16 cellular contexts compared by ENCODE assay signal in the genomic region with DNA sequence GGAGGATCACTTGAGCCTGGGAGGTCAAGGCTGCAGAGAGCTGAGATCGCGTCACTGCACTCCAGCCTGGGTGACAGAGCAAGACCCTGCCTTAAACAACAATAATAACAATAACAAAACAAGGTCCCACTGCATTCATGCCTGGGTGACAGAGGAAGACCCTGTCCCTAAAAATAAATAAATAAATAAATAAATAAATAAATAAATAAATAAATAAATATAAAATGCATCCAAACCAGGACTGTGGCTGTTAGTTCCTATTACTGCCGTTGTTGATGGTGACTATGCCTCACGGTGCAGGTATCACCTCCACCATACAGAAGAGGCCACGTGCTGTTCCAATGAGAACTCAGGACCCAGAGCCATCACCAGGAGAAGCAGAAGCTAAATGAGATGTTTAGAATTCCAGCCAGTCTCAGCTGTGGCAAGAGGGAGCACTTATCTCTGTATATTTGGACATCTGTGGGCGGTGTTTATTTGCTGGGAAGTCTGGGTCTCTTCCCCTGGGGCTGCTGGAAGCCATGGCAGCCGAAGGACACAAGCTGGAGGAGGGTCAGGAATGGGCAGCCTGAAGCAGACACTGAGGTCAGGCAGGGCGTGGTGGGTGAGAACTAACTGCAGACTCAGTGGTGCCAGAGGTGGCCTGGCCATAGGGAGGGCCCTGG. TPM values are rescaled to one million over a fixed set of nuclear protein-coding genes. Genes with fewer than 3 reads are reported as not detected.
DNase-seq lines count a peak whose midpoint lies in the region; ATAC-seq and TF ChIP-seq lines count a peak whose summit lies in the region.
"Had no signal": no experiment of that assay in that cellular context is flagged by ENCODE, and none has a peak within 500 bp of the region (broad histone marks: within the 10 kb centered on the region; RNA-seq: fewer than 3 reads in every experiment).

No MANE protein-coding gene starts in this region.

- intact Hi-C loops in left cardiac atrium (cut with DNase I): no loop called here
- intact Hi-C loops in adrenal gland (cut with DNase I): no loop called here

- H3K4me2 ChIP-seq in parathyroid adenoma (ENCODE audit: low read length): no peak overlapping the region
- H3K4me2 ChIP-seq: GM23338 had no signal

- H3K36me3 ChIP-seq in parathyroid adenoma (ENCODE audit: control insufficient read depth, insufficient read depth, low read length) (no peaks in the 10 kb centered on the region), adrenal gland (replicated peaks in 1 of 2) (no peaks in the 10 kb centered on the region)
- H3K36me3 ChIP-seq: spleen, thoracic aorta had no signal

- H3K27me3 ChIP-seq in parathyroid adenoma (ENCODE audit: control insufficient read depth, insufficient read depth, low read length): no peaks in the 10 kb centered on the region
- H3K27me3 ChIP-seq in adrenal gland: no peaks in the 10 kb centered on the region

- H3K4me1 ChIP-seq in parathyroid adenoma (peaks cover 2% of the 10 kb centered on the region), adrenal gland (replicated peaks in 1 of 2) (no peaks in the 10 kb centered on the region)
- H3K4me1 ChIP-seq: spleen had no signal

- peak; percentile 55 for DNase-seq in ELF-1 (ENCODE audit: low read depth, low spot score)
- DNase-seq in RPMI7951 (ENCODE audit: low read depth): peak; percentile 65
- peak; percentile 72 for DNase-seq in left cardiac atrium
- DNase-seq in activated CD8-positive, alpha-beta memory T cell treated with anti-CD3 and anti-CD28 coated beads, Interleukin-2, amount 50 U/mL, for 4 hours: no peak
- no peak for DNase-seq in adrenal gland
- DNase-seq in stimulated activated naive CD4-positive, alpha-beta T cell treated with Interleukin-2 at 50 U/mL for 16 hours (lab: John Stamatoyannopoulos, UW): no peak
- DNase-seq: Calu3, NCI-H510A, SHP77, spleen had no signal

- ATAC-seq in left cardiac atrium (peak; percentile 92 to 93), HG03135 (IDR thresholded peaks at IDR 0.05; ENCODE audit: unreplicated experiment) (no peak)
- ATAC-seq: GM23338; natural killer cell treated with Interleukin-12 subunit alpha and Interleukin-12 subunit beta and Interleukin-15 and Interleukin-18, amount 100 ng/mL, for 72 hours had no signal

- H3K9me3 ChIP-seq in parathyroid adenoma (ENCODE audit: control insufficient read depth, low read length): no peaks in the 10 kb centered on the region
- H3K9me3 ChIP-seq in adrenal gland (replicated peaks in 1 of 3): no peaks in the 10 kb centered on the region
- H3K9me3 ChIP-seq: spleen, thoracic aorta had no signal

- H3K27ac ChIP-seq in parathyroid adenoma (peak overlapping the region; percentile 42), adrenal gland (no peak overlapping the region)
- H3K27ac ChIP-seq: spleen, thoracic aorta had no signal

- H3K4me3 ChIP-seq in parathyroid adenoma (ENCODE audit: low read depth, low read length): no peak overlapping the region
- H3K4me3 ChIP-seq in adrenal gland: no peak overlapping the region
- H3K4me3 ChIP-seq: GM23338, spleen, thoracic aorta had no signal

- H3K9ac ChIP-seq in parathyroid adenoma: no peak overlapping the region

- 55 to 74% (median 68%) methylated on average over 7 to 8 of the region's 8 CpGs for WGBS in adrenal gland, 4 donors

- TF ChIP-seq CTCF in parathyroid adenoma (IDR thresholded peaks at IDR 0.05): no peak
- no peak for TF ChIP-seq CTCF in adrenal gland (IDR thresholded peaks at IDR 0.05)

- H3K79me2 ChIP-seq in parathyroid adenoma: no peaks in the 10 kb centered on the region

- no peak for TF ChIP-seq POLR2A in adrenal gland (IDR thresholded peaks at IDR 0.05)

- peak overlapping the region; percentile 42 for H2AFZ ChIP-seq in parathyroid adenoma
- H2AFZ ChIP-seq: GM23338 had no signal

RNA-seq across cellular contexts. Expression of gene C11orf86, which starts 21.6 kb away (rescaled TPM):
- total RNA-seq in RPMI7951 (2014; rRNA removed; shearing (Covaris generic)): not detected in 2 replicates
- total RNA-seq in left cardiac atrium (not detected), adrenal gland (10 to 100 TPM in 1 of 8 donors, 1 to 10 TPM in 1, under 1 TPM in 5, not detected in 1; 0.25 to 29.9 (median 0.54) TPM)
- polyA plus RNA-seq in adrenal gland: 1 to 10 TPM; 1.4 to 6.7 (median 2.7) TPM
- total RNA-seq: Calu3; kidney epithelial cell; natural killer cell treated with Interleukin-12 subunit alpha and Interleukin-12 subunit beta and Interleukin-15 and Interleukin-18, amount 100 ng/mL, for 72 hours; spleen; thoracic aorta had no signal

RNA-seq across cellular contexts. Expression of gene SYT12, which starts 26.2 kb away (rescaled TPM):
- total RNA-seq in RPMI7951 (2014; rRNA removed; shearing (Covaris generic)): under 0.01 and 0.60 TPM in 2 replicates
- total RNA-seq in left cardiac atrium: 1 to 10 TPM in 1 of 2 donors, under 1 TPM in 1; 0.18 to 1.8 TPM
- total RNA-seq in adrenal gland: 10 to 100 TPM in 1 of 8 donors, 1 to 10 TPM in 7; 1.0 to 55.6 (median 2.9) TPM
- 10 to 100 TPM in 1 of 3 donors, 1 to 10 TPM in 2; 7.2 to 20.3 (median 7.9) TPM for polyA plus RNA-seq in adrenal gland
- total RNA-seq: spleen had no signal

RNA-seq across cellular contexts. Expression of gene PC, which starts 38.6 kb away (rescaled TPM):
- total RNA-seq in RPMI7951 (2014; rRNA removed; shearing (Covaris generic)): 29.1 and 54.4 TPM in 2 replicates
- 10 to 100 TPM; 21.2 to 39.1 TPM for total RNA-seq in left cardiac atrium
- 100 to 1,000 TPM in 2 of 8 donors, 10 to 100 TPM in 6; 63.7 to 231 (median 90.7) TPM for total RNA-seq in adrenal gland
- 100 to 1,000 TPM in 1 of 3 donors, 10 to 100 TPM in 2; 74.2 to 134 (median 76.7) TPM for polyA plus RNA-seq in adrenal gland

RNA-seq across cellular contexts. Expression of gene RHOD, which starts 59.9 kb away (rescaled TPM):
- 3.1 and 3.9 TPM in 2 replicates for total RNA-seq in RPMI7951 (2014; rRNA removed; shearing (Covaris generic))
- 10 to 100 TPM; 33.6 to 42.8 TPM for total RNA-seq in left cardiac atrium
- total RNA-seq in adrenal gland: 10 to 100 TPM in 1 of 8 donors, 1 to 10 TPM in 7; 1.3 to 10.9 (median 2.6) TPM
- polyA plus RNA-seq in adrenal gland: 1 to 10 TPM; 1.8 to 9.9 (median 4.1) TPM
- total RNA-seq: natural killer cell treated with Interleukin-12 subunit alpha and Interleukin-12 subunit beta and Interleukin-15 and Interleukin-18, amount 100 ng/mL, for 72 hours had no signal

Comparison
In these comparisons a context has a peak if more than half of its experiments do, and no peak if none do; other contexts are left out.
1. DNase-seq: peak in ELF-1 (single experiment), RPMI7951 (single experiment) and left cardiac atrium (single experiment); none in activated CD8-positive, alpha-beta memory T cell treated with anti-CD3 and anti-CD28 coated beads, Interleukin-2, amount 50 U/mL, for 4 hours (single experiment), adrenal gland (0 of 7) and stimulated activated naive CD4-positive, alpha-beta T cell treated with Interleukin-2 at 50 U/mL for 16 hours (single experiment).